Comparison of ENCODE assay signal across 8 cellular contexts in genomic region chr13:23433171-23434153, GRCh38. TPM values are rescaled to one million over a fixed set of nuclear protein-coding genes. Genes with fewer than 3 reads are reported as not detected.
DNase-seq lines count a peak whose midpoint lies in the region; ATAC-seq and TF ChIP-seq lines count a peak whose summit lies in the region.

SACS (minus strand) TSS chr13:23433702; CDS start chr13:23411239, 22,463 bp downstream.

- peak within 1 kb of the TSS; percentile 96 for H3K18ac ChIP-seq in neuronal stem cell (ENCODE audit: low read length)

- no peak within 1 kb of the TSS for H3K14ac ChIP-seq in neuronal stem cell (ENCODE audit: low read length)

- H3K79me1 ChIP-seq in neuronal stem cell (ENCODE audit: low read depth, low read length): peaks cover 3% of the 10 kb centered on the region

- peak within 1 kb of the TSS; percentile 68 for H2BK120ac ChIP-seq in neuronal stem cell (ENCODE audit: low read depth, low read length)

- H2AK5ac ChIP-seq in neuronal stem cell (ENCODE audit: low read depth, low read length): no peak within 1 kb of the TSS

- H2AFZ ChIP-seq in neuronal stem cell (ENCODE audit: low read length): peak within 1 kb of the TSS; percentile 90

- no peak for TF ChIP-seq CTCF in BE2C (IDR thresholded peaks at IDR 0.05; ENCODE audit: low read depth, low read length)
- no peak for TF ChIP-seq CTCF in activated CD8-positive, alpha-beta T cell treated with anti-CD3 and anti-CD28 coated beads for 36 hours (IDR thresholded peaks at IDR 0.05)

- H2BK5ac ChIP-seq in neuronal stem cell (ENCODE audit: low read length): no peak within 1 kb of the TSS

- no peak within 1 kb of the TSS for H3K27ac Mint-ChIP-seq in activated CD8-positive, alpha-beta T cell treated with anti-CD3 and anti-CD28 coated beads for 36 hours

- H3K36me3 ChIP-seq in BE2C: peaks cover 9% of the 10 kb centered on the region
- no peaks in the 10 kb centered on the region for H3K36me3 ChIP-seq in HUES6 (ENCODE audit: control insufficient read depth, insufficient read depth, low read length)
- peaks cover 0 to 16% of the 10 kb centered on the region in 2 donors for H3K36me3 ChIP-seq in neuronal stem cell (replicated peaks in 1 of 2; ENCODE audit: control insufficient read depth in 2 of 2, insufficient read depth in 2 of 2, low read length in 2 of 2)

- ATAC-seq in activated CD8-positive, alpha-beta T cell treated with anti-CD3 and anti-CD28 coated beads for 36 hours: no peak
- ATAC-seq in GM21447 (IDR thresholded peaks at IDR 0.05; ENCODE audit: unreplicated experiment): no peak

- H3K9me3 Mint-ChIP-seq in activated CD8-positive, alpha-beta T cell treated with anti-CD3 and anti-CD28 coated beads for 36 hours: no peaks in the 10 kb centered on the region

- H4K91ac ChIP-seq in neuronal stem cell (ENCODE audit: low read depth, low read length, poor library complexity): no peak within 1 kb of the TSS

- intact Hi-C loops in activated CD8-positive, alpha-beta T cell treated with anti-CD3 and anti-CD28 coated beads for 36 hours (cut with micrococcal nuclease): no loop called here
- intact Hi-C loops in head of caudate nucleus (cut with DNase I): loop anchor here (10.0 kb wide), 1 partner anchor 59 kb away; no protein-coding TSS in a partner anchor

- H3K36me3 Mint-ChIP-seq in activated CD8-positive, alpha-beta T cell treated with anti-CD3 and anti-CD28 coated beads for 36 hours (ENCODE audit: low read depth): no peaks in the 10 kb centered on the region

- H3K4me1 Mint-ChIP-seq in activated CD8-positive, alpha-beta T cell treated with anti-CD3 and anti-CD28 coated beads for 36 hours (ENCODE audit: low read depth): peaks cover 4% of the 10 kb centered on the region

- peak within 1 kb of the TSS; percentile 92 for H3K9ac ChIP-seq in HUES6 (ENCODE audit: low read length)
- H3K9ac ChIP-seq in neuronal stem cell (ENCODE audit: low read depth, low read length, poor library complexity): peak within 1 kb of the TSS; percentile 83

- no CpG with 5 or more reads among the region's 26 CpGs for WGBS in neuronal stem cell (ENCODE audit: extremely low coverage in 2 of 2, insufficient read length in 2 of 2, insufficient replicate concordance in 1 of 2), 2 donors

- H3K4me2 ChIP-seq in neuronal stem cell (ENCODE audit: insufficient read depth, low read length, poor library complexity, severe bottlenecking): peak within 1 kb of the TSS; percentile 67

- H4K8ac ChIP-seq in neuronal stem cell (ENCODE audit: low read depth, low read length): no peak within 1 kb of the TSS

- H3K23ac ChIP-seq in neuronal stem cell (ENCODE audit: low read depth, low read length, poor library complexity): no peak within 1 kb of the TSS

- peaks cover 8% of the 10 kb centered on the region for H3K4me1 ChIP-seq in BE2C
- H3K4me1 ChIP-seq in HUES6 (ENCODE audit: control insufficient read depth, insufficient read depth, low read length): peaks cover 23% of the 10 kb centered on the region
- H3K4me1 ChIP-seq in neuronal stem cell (ENCODE audit: control insufficient read depth in 2 of 2, insufficient read depth in 1 of 2, low read depth in 1 of 2, low read length in 2 of 2): peaks cover 12 to 22% of the 10 kb centered on the region in 2 donors

- POLR2A ChIA-PET in activated CD8-positive, alpha-beta T cell treated with anti-CD3 and anti-CD28 coated beads for 36 hours (lab: Charles Lee): no interaction called here

- peaks cover 29% of the 10 kb centered on the region for H3K27me3 Mint-ChIP-seq in activated CD8-positive, alpha-beta T cell treated with anti-CD3 and anti-CD28 coated beads for 36 hours

- peak within 1 kb of the TSS; percentile 87 for H3K27ac ChIP-seq in HUES6 (ENCODE audit: low read depth, low read length)
- peak within 1 kb of the TSS; percentile 91 for H3K27ac ChIP-seq in neuronal stem cell (replicated peaks; ENCODE audit: low read length)

- H3K4me3 ChIP-seq in BE2C (ENCODE audit: low read depth, low read length): peak within 1 kb of the TSS; percentile 73
- peak within 1 kb of the TSS; percentile 93 for H3K4me3 ChIP-seq in HUES6 (ENCODE audit: low read depth, low read length)
- H3K4me3 ChIP-seq in neuronal stem cell (ENCODE audit: low read length in 2 of 2): peak within 1 kb of the TSS; percentile 83 to 97

- H3K4me3 Mint-ChIP-seq in activated CD8-positive, alpha-beta T cell treated with anti-CD3 and anti-CD28 coated beads for 36 hours: no peak within 1 kb of the TSS

- no peak within 1 kb of the TSS for H2BK12ac ChIP-seq in neuronal stem cell (ENCODE audit: low read length)

- H3K9me3 ChIP-seq in BE2C: no peaks in the 10 kb centered on the region
- no peaks in the 10 kb centered on the region for H3K9me3 ChIP-seq in HUES6 (ENCODE audit: control insufficient read depth, insufficient read depth, low read depth, low read length)
- peaks cover 0 to 4% of the 10 kb centered on the region in 2 donors for H3K9me3 ChIP-seq in neuronal stem cell (replicated peaks in 1 of 2; ENCODE audit: control insufficient read depth in 2 of 2, insufficient read depth in 1 of 2, low read depth in 1 of 2, low read length in 2 of 2)

- CTCF ChIA-PET in activated CD8-positive, alpha-beta T cell treated with anti-CD3 and anti-CD28 coated beads for 36 hours (lab: Charles Lee): interaction anchor here (0.8 kb wide), 1 partner anchor 11 kb away, joined by 3 read pairs; no protein-coding TSS in a partner anchor

- peak within 1 kb of the TSS; percentile 21 for H2BK15ac ChIP-seq in neuronal stem cell (ENCODE audit: low read length)

- DNase-seq in BE2C: peak; percentile 64
- DNase-seq in activated CD8-positive, alpha-beta T cell treated with anti-CD3 and anti-CD28 coated beads for 36 hours: no peak
- DNase-seq in head of caudate nucleus: peak; percentile 28 to 78 (median 63)
- DNase-seq in neuronal stem cell (ENCODE audit: low spot score): peak; percentile 84
- no peak for DNase-seq in 8988T
- DNase-seq in stimulated activated CD4-positive, alpha-beta T cell treated with anti-CD3 and anti-CD28 coated beads, Interleukin-15, amount 100 ng/mL, for 24 hours: no peak

- peak within 1 kb of the TSS; percentile 10 for H3K4ac ChIP-seq in neuronal stem cell (ENCODE audit: low read length)

- no peaks in the 10 kb centered on the region for H3K27me3 ChIP-seq in BE2C
- peaks cover 6% of the 10 kb centered on the region; the same call in 1 of the 2 replicates for H3K27me3 ChIP-seq in HUES6 (ENCODE audit: control insufficient read depth, insufficient read depth, low read length)
- no peaks in the 10 kb centered on the region for H3K27me3 ChIP-seq in neuronal stem cell (ENCODE audit: control insufficient read depth in 3 of 3, insufficient read depth in 3 of 3, low read depth in 1 of 3, low read length in 3 of 3)

RNA-seq across cellular contexts. Expression of gene SACS, which starts in this region (rescaled TPM):
- 11.4 TPM for polyA plus RNA-seq in BE2C (2012; ENCODE audit: insufficient read depth, insufficient read length, low read depth)
- total RNA-seq in activated CD8-positive, alpha-beta T cell treated with anti-CD3 and anti-CD28 coated beads for 36 hours: 10 to 100 TPM; 39.2 to 46.4 TPM
- 19.9 TPM for polyA plus RNA-seq in neuronal stem cell (2013, experiment 1 of 2)
- 19.4 TPM for polyA plus RNA-seq in neuronal stem cell (2013, experiment 2 of 2)

Comparison
In these comparisons a context has a peak if more than half of its experiments do, and no peak if none do; other contexts are left out.
1. DNase-seq: peak in BE2C (single experiment), head of caudate nucleus (42 of 42) and neuronal stem cell (single experiment); none in activated CD8-positive, alpha-beta T cell treated with anti-CD3 and anti-CD28 coated beads for 36 hours (single experiment), 8988T (single experiment) and stimulated activated CD4-positive, alpha-beta T cell treated with anti-CD3 and anti-CD28 coated beads, Interleukin-15, amount 100 ng/mL, for 24 hours (single experiment).
2. Peak in every context shown above with its lines, with median percentiles within 50 percentile points of each other: H3K4me3 ChIP-seq.